ENCODE assay signal across 2 cellular contexts in the genomic region with DNA sequence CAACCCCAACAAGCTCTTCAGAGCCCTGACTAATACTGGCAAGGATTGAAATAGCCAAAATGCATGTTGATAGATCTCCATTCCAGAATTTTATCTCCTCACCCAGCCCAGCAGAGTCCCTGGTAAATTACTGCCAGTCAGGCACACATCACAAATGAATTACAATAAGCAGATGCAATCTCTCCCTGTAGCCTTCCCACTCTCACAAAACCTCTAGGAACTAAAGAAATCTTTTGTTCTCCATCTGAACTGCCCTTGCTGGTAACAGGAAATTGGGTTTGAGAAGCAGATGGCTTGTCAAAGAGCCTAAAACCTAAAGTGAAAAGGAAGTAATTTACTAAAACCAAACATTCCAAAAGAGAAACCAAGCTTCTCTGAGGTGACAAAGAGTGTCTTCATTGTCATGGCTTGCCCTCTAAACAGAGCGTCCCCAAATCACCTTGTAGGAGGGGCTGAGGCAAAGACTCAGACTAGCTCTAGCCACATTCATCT.
TF ChIP-seq lines count a peak whose summit lies in the region.

No MANE protein-coding gene starts in this region.

TF ChIP-seq in H1, 55 proteins besides CTCF, POLR2A, EP300 and RAD21:
- TF ChIP-seq RNF2 (IDR thresholded peaks at IDR 0.05; ENCODE audit: borderline replicate concordance, low read depth, low read length, missing control alignments, poor library complexity, severe bottlenecking): no peak

TF ChIP-seq in HepG2, 621 proteins besides CTCF, POLR2A, EP300 and RAD21:
- no peak for TF ChIP-seq HMG20B (CRISPR knock-in tag; conservative IDR thresholded peaks at IDR 0.05)
- no peak for TF ChIP-seq ELF1 (CRISPR knock-in tag; IDR thresholded peaks at IDR 0.05)
- TF ChIP-seq NKX3-1 (CRISPR knock-in tag; IDR thresholded peaks at IDR 0.05): no peak
- no peak for TF ChIP-seq ZNF264 (CRISPR knock-in tag; IDR thresholded peaks at IDR 0.05)
- TF ChIP-seq ZNF180 (CRISPR knock-in tag; IDR thresholded peaks at IDR 0.05; ENCODE audit: borderline replicate concordance, low read depth): no peak
- TF ChIP-seq CENPT (CRISPR knock-in tag; IDR thresholded peaks at IDR 0.05; ENCODE audit: low read depth): no peak
- TF ChIP-seq TEF (CRISPR knock-in tag; IDR thresholded peaks at IDR 0.05): no peak
- TF ChIP-seq ATRX (CRISPR knock-in tag; IDR thresholded peaks at IDR 0.05; ENCODE audit: borderline replicate concordance): no peak
